In the genomic region with DNA sequence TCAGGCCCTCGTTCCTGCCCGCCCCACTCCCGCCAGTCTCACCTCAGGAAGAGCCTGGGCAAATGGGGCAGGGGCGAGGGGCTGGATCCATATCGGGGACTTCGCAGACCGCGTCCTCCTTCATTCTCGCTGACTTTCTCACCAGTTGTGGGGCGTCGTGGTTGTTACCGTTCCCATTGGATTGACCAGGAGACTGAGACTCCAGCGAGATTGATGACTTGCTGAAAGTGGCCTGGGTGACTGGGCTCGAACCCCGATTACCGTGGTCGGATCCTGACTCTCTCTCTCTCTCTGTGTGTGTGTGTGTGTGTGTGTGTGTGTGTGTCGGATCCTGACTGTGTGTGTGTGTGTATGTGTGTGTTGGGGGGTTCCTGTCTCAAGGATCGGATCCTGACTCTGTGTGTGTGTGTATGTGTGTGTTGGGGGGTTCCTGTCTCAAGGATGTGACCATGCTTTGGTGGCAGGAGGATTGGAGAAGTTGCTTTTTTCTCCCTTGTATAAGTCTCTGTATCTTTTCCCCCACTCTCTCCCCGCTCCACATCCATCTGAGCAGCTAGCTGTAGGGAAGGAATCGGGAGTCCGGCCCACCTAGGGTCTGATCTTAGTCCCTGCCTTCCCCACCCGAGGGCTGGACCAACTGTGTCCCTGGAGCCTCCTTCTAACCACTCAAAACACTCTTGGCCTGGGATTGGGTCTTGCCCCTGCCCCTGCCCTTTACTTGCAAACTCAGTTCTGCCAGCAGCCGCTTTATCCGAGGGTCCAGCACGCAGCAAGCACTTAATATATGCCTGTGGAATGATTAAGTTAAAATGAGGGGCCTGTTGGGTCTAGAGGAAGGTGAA, we compare ENCODE assay signal across 8 cellular contexts. TPM values are rescaled to one million over a fixed set of nuclear protein-coding genes. Genes with fewer than 3 reads are reported as not detected.
A peak's percentile ranks its signal among the peaks of the same experiment; 100 is the strongest.
DNase-seq lines count a peak whose midpoint lies in the region; ATAC-seq and TF ChIP-seq lines count a peak whose summit lies in the region.

No MANE protein-coding gene starts in this region.

- no peaks in the 10 kb centered on the region for H3K27me3 Mint-ChIP-seq in activated T-helper 1 cell treated with anti-CD3 and anti-CD28 coated beads, Interleukin-12 subunit alpha, Interleukin-12 subunit beta, Interleukin-2, Interleukin-4 antibody, amounts not matched to agents 30 ng/mL and 10 ng/mL and 1 ng/mL, durations not matched to agents 14 hours and 24 hours and 36 hours (ENCODE audit: insufficient read depth)

- H3K4me1 ChIP-seq in heart right ventricle = peaks cover 22 to 62% (median 49%) of the 10 kb centered on the region in 9 donors

- 10 to 12% methylated on average over 25 to 26 of the region's 26 CpGs for WGBS in heart right ventricle, 2 donors

- H3K9me3 ChIP-seq in heart right ventricle = no peaks in the 10 kb centered on the region

- H3K27me3 ChIP-seq in heart right ventricle = no peaks in the 10 kb centered on the region

- TF ChIP-seq CTCF in C4-2B (conservative IDR thresholded peaks at IDR 0.05) = no peak
- TF ChIP-seq CTCF in heart right ventricle (IDR thresholded peaks at IDR 0.05) = no peak

- no peak for DNase-seq in activated T-helper 1 cell treated with anti-CD3 and anti-CD28 coated beads, Interleukin-12 subunit alpha, Interleukin-12 subunit beta, Interleukin-2, Interleukin-4 antibody, amounts not matched to agents 30 ng/mL and 10 ng/mL and 1 ng/mL, durations not matched to agents 14 hours and 24 hours and 36 hours (ENCODE audit: low spot score)
- DNase-seq in heart right ventricle (peak in 1 of 2 donors; percentile 38), sciatic nerve (ENCODE audit: low spot score) (no peak)

- peak overlapping the region; percentile 92 for H3K4me3 Mint-ChIP-seq in activated T-helper 1 cell treated with anti-CD3 and anti-CD28 coated beads, Interleukin-12 subunit alpha, Interleukin-12 subunit beta, Interleukin-2, Interleukin-4 antibody, amounts not matched to agents 30 ng/mL and 10 ng/mL and 1 ng/mL, durations not matched to agents 14 hours and 24 hours and 36 hours

- H3K9me3 Mint-ChIP-seq in activated T-helper 1 cell treated with anti-CD3 and anti-CD28 coated beads, Interleukin-12 subunit alpha, Interleukin-12 subunit beta, Interleukin-2, Interleukin-4 antibody, amounts not matched to agents 30 ng/mL and 10 ng/mL and 1 ng/mL, durations not matched to agents 14 hours and 24 hours and 36 hours = no peaks in the 10 kb centered on the region

- intact Hi-C loops in activated T-helper 1 cell treated with anti-CD3 and anti-CD28 coated beads, Interleukin-12 subunit alpha, Interleukin-12 subunit beta, Interleukin-2, Interleukin-4 antibody, amounts not matched to agents 30 ng/mL and 10 ng/mL and 1 ng/mL, durations not matched to agents 14 hours and 24 hours and 36 hours (cut with micrococcal nuclease) = no loop called here
- intact Hi-C loops in heart right ventricle (cut with DNase I) (loop anchor here in 4 of 10 donors (5.0 to 10.0 kb wide), 5 partner anchors 40 to 142 kb away; a partner anchor contains a TSS), sciatic nerve (cut with DNase I) (no loop called here)

- peaks cover 75% of the 10 kb centered on the region for H3K4me1 Mint-ChIP-seq in activated T-helper 1 cell treated with anti-CD3 and anti-CD28 coated beads, Interleukin-12 subunit alpha, Interleukin-12 subunit beta, Interleukin-2, Interleukin-4 antibody, amounts not matched to agents 30 ng/mL and 10 ng/mL and 1 ng/mL, durations not matched to agents 14 hours and 24 hours and 36 hours (ENCODE audit: low read depth)

- ATAC-seq in HG03460 (IDR thresholded peaks at IDR 0.05; ENCODE audit: unreplicated experiment) = peak; percentile 4
- ATAC-seq in heart right ventricle = peak in 4 of 8 donors; percentile 1 to 7 (median 4)
- peak; percentile 16 for ATAC-seq in sciatic nerve
- no peak for ATAC-seq in GM19023 (IDR thresholded peaks at IDR 0.05; ENCODE audit: unreplicated experiment)
- no peak for ATAC-seq in HG03095 (IDR thresholded peaks at IDR 0.05; ENCODE audit: unreplicated experiment)
- ATAC-seq in GM21576 (IDR thresholded peaks at IDR 0.05; ENCODE audit: unreplicated experiment) = no peak

- peak overlapping the region; percentile 91 for H3K27ac Mint-ChIP-seq in activated T-helper 1 cell treated with anti-CD3 and anti-CD28 coated beads, Interleukin-12 subunit alpha, Interleukin-12 subunit beta, Interleukin-2, Interleukin-4 antibody, amounts not matched to agents 30 ng/mL and 10 ng/mL and 1 ng/mL, durations not matched to agents 14 hours and 24 hours and 36 hours

- H3K4me3 ChIP-seq in heart right ventricle = peak overlapping the region; percentile 74 to 100 (median 94)

- H3K27ac ChIP-seq in C4-2B (peak overlapping the region; percentile 66), heart right ventricle (peak overlapping the region; percentile 91 to 99 (median 98))

- peaks cover 0 to 13% (median 0%) of the 10 kb centered on the region in 9 donors for H3K36me3 ChIP-seq in heart right ventricle

- H3K36me3 Mint-ChIP-seq in activated T-helper 1 cell treated with anti-CD3 and anti-CD28 coated beads, Interleukin-12 subunit alpha, Interleukin-12 subunit beta, Interleukin-2, Interleukin-4 antibody, amounts not matched to agents 30 ng/mL and 10 ng/mL and 1 ng/mL, durations not matched to agents 14 hours and 24 hours and 36 hours (ENCODE audit: low read depth) = peaks cover 5% of the 10 kb centered on the region

RNA-seq across cellular contexts. Expression of a gene that starts 0.6 kb away (rescaled TPM):
- 17.0 and 17.8 TPM in 2 replicates for total RNA-seq in activated T-helper 1 cell treated with anti-CD3 and anti-CD28 coated beads, Interleukin-12 subunit alpha, Interleukin-12 subunit beta, Interleukin-2, Interleukin-4 antibody, amounts not matched to agents 30 ng/mL and 10 ng/mL and 1 ng/mL, durations not matched to agents 14 hours and 24 hours and 36 hours
- total RNA-seq in heart right ventricle (10 to 100 TPM in 3 of 10 donors, 1 to 10 TPM in 7; 5.9 to 24.2 (median 9.7) TPM), sciatic nerve (62.9 TPM)
- 10 to 100 TPM in 1 of 2 donors, 1 to 10 TPM in 1; 7.2 to 10.2 TPM for polyA plus RNA-seq in heart right ventricle

RNA-seq across cellular contexts. Expression of a gene that starts 16.9 kb away (rescaled TPM):
- 19.1 and 23.9 TPM in 2 replicates for total RNA-seq in activated T-helper 1 cell treated with anti-CD3 and anti-CD28 coated beads, Interleukin-12 subunit alpha, Interleukin-12 subunit beta, Interleukin-2, Interleukin-4 antibody, amounts not matched to agents 30 ng/mL and 10 ng/mL and 1 ng/mL, durations not matched to agents 14 hours and 24 hours and 36 hours
- 1 to 10 TPM in 2 of 10 donors, under 1 TPM in 8; 0.22 to 2.9 (median 0.45) TPM for total RNA-seq in heart right ventricle
- 1 to 10 TPM in 1 of 2 donors, under 1 TPM in 1; 0.38 to 1.6 TPM for polyA plus RNA-seq in heart right ventricle
- 0.76 TPM for total RNA-seq in sciatic nerve

Comparison
In these comparisons a context has a peak if more than half of its experiments do, and no peak if none do; other contexts are left out.
1. ATAC-seq: peak in HG03460 (single experiment) and sciatic nerve (single experiment); none in GM19023 (single experiment), HG03095 (single experiment) and GM21576 (single experiment).